In the genomic region with DNA sequence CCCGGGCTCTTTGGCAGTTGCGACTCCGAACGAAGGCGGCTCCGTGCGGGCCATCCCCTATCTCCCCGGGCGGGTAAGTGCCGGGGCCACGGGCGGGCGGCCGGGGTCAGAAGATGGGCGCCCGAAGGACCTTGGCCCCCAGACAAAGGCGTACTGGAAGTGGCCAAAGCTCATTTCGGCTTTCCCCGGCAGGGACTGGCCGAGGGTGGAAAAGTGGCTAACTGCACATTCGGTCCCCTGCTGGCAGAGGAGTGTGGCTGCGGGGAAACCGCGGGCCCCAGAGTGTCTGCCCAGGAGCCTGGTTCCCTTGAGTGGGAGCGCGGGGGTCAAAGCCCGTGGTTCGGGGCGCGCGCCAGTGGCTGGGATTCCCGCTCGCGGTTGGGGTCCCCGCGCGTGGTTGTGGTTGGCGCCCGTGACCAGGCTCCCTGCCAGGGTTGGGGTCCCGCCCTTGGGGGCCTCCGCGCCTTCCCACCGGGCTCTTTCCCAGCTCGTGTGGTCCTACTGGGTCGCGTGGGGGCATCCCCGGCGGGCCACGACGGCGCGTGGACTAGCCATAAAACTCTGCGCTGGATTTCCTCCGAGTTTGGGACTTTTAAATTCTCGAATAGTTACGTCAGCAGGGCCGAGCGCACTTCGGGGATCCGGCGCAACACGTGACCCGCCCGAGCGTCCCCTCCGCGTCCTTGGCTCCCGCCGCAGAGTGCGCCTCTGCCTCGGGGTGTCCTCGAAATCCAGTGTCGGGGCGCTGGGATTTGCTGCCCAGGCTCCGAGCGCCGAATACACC, we compare ENCODE assay signal across 8 cellular contexts.
A peak's percentile ranks its signal among the peaks of the same experiment; 100 is the strongest.
DNase-seq lines count a peak whose midpoint lies in the region; ATAC-seq, FAIRE-seq and TF ChIP-seq lines count a peak whose summit lies in the region.

No MANE protein-coding gene starts in this region.

- peaks cover 56% of the 10 kb centered on the region for H3K27me3 Mint-ChIP-seq in stimulated activated naive CD8-positive, alpha-beta T cell treated with anti-CD3 and anti-CD28 coated beads, Interleukin-15, amount 100 ng/mL, for 72 hours

- TF ChIP-seq CTCF in GM12875 (IDR thresholded peaks at IDR 0.05; ENCODE audit: borderline replicate concordance, insufficient read depth, low read depth, low read length), result 0 out of 2 replicates have a peak, but pooled peaks have one; percentile 14
- TF ChIP-seq CTCF in bronchial epithelial cell (IDR thresholded peaks at IDR 0.05; ENCODE audit: insufficient read depth, low read length, severe bottlenecking), result peak; percentile 73

- no peaks in the 10 kb centered on the region for H3K9me3 Mint-ChIP-seq in stimulated activated naive CD8-positive, alpha-beta T cell treated with anti-CD3 and anti-CD28 coated beads, Interleukin-15, amount 100 ng/mL, for 72 hours

- H3K4me1 Mint-ChIP-seq in stimulated activated naive CD8-positive, alpha-beta T cell treated with anti-CD3 and anti-CD28 coated beads, Interleukin-15, amount 100 ng/mL, for 72 hours, result no peaks in the 10 kb centered on the region

- DNase-seq in 8988T, result peak; percentile 81
- peak; percentile 21 for DNase-seq in NCI-H446 treated with DMSO at 0.1 percent for 48 hours (lab: John Stamatoyannopoulos, UW)
- no peak for DNase-seq in bronchial epithelial cell (ENCODE audit: low read depth)
- DNase-seq in islet precursor cell, result peak; percentile 89
- peak in 1 of 2 donors; percentile 8 for DNase-seq in stimulated activated naive CD8-positive, alpha-beta T cell treated with anti-CD3 and anti-CD28 coated beads, Interleukin-15, amount 100 ng/mL, for 72 hours
- DNase-seq in NCI-H1092 treated with DMSO at 0.1 percent for 48 hours (lab: John Stamatoyannopoulos, UW), result no peak

- H3K27ac Mint-ChIP-seq in stimulated activated naive CD8-positive, alpha-beta T cell treated with anti-CD3 and anti-CD28 coated beads, Interleukin-15, amount 100 ng/mL, for 72 hours, result no peak overlapping the region

- FAIRE-seq in bronchial epithelial cell (lab: Jason Lieb, UNC), result no peak

- H3K36me3 ChIP-seq in bronchial epithelial cell (ENCODE audit: control insufficient read depth, insufficient read depth, low read length), result peaks cover 1% of the 10 kb centered on the region

- H3K27me3 ChIP-seq in bronchial epithelial cell (ENCODE audit: control insufficient read depth, insufficient read depth, low read length), result no peaks in the 10 kb centered on the region

- H3K4me3 ChIP-seq in GM12875 (ENCODE audit: low read depth, low read length) (no peak overlapping the region), bronchial epithelial cell (ENCODE audit: low read depth, low read length) (peak overlapping the region; percentile 85)

- peak overlapping the region; percentile 27 to 61 for H3K4me3 Mint-ChIP-seq in stimulated activated naive CD8-positive, alpha-beta T cell treated with anti-CD3 and anti-CD28 coated beads, Interleukin-15, amount 100 ng/mL, for 72 hours

- ATAC-seq in stimulated activated naive CD8-positive, alpha-beta T cell treated with anti-CD3 and anti-CD28 coated beads, Interleukin-15, amount 100 ng/mL, for 72 hours, result peak; percentile 58
- ATAC-seq in GM19324 (IDR thresholded peaks at IDR 0.05; ENCODE audit: low FRiP score, unreplicated experiment), result no peak

Comparison
In these comparisons a context has a peak if more than half of its experiments do, and no peak if none do; other contexts are left out.
1. DNase-seq: peak in 8988T (single experiment), NCI-H446 treated with DMSO at 0.1 percent for 48 hours (single experiment) and islet precursor cell (single experiment); none in bronchial epithelial cell (single experiment) and NCI-H1092 treated with DMSO at 0.1 percent for 48 hours (single experiment).